ENCODE assay signal across 29 cellular contexts in genomic region chr11:81585534-81585933, GRCh38.
"Had no signal": no experiment of that assay in that cellular context is flagged by ENCODE, and none has a peak within 500 bp of the region (broad histone marks: within the 10 kb centered on the region; RNA-seq: fewer than 3 reads in every experiment).

No MANE protein-coding gene starts in this region.

- H3K4me3 Mint-ChIP-seq: activated B cell treated with CpG ODN at 0.5 μM for 24 hours; activated CD4-positive, alpha-beta memory T cell treated with anti-CD3 and anti-CD28 coated beads for 36 hours; activated CD4-positive, alpha-beta T cell treated with anti-CD3 and anti-CD28 coated beads, Interleukin-2, amount 10 ng/mL, durations not matched to agents 7 days and 5 days; activated CD8-positive, alpha-beta memory T cell treated with anti-CD3 and anti-CD28 coated beads, Interleukin-2, amount 10 ng/mL, durations not matched to agents 7 days and 5 days; activated CD8-positive, alpha-beta T cell treated with anti-CD3 and anti-CD28 coated beads, Interleukin-2, amount 10 ng/mL, durations not matched to agents 7 days and 5 days; activated naive CD4-positive, alpha-beta T cell treated with anti-CD3 and anti-CD28 coated beads, Interleukin-2, amount 10 ng/mL, durations not matched to agents 7 days and 5 days; activated naive CD4-positive, alpha-beta T cell treated with anti-CD3 and anti-CD28 coated beads, Interleukin-2, amount 50 U/mL, for 24 hours; activated naive CD8-positive, alpha-beta T cell; activated naive CD8-positive, alpha-beta T cell treated with anti-CD3 and anti-CD28 coated beads, Interleukin-2, amount 10 ng/mL, durations not matched to agents 7 days and 5 days; activated naive CD8-positive, alpha-beta T cell treated with anti-CD3 and anti-CD28 coated beads, Interleukin-2, amount 50 U/mL, for 24 hours; activated T-cell treated with anti-CD3 and anti-CD28 coated beads, Interleukin-2, amount 50 U/mL, for 24 hours; brain; central memory CD8-positive, alpha-beta T cell; T-helper 1 cell treated with Interleukin-12 subunit alpha and Interleukin-12 subunit beta and Interleukin-4 antibody, amounts not matched to agents 30 μg/mL and 1 μg/mL, for 36 hours; T-helper 2 cell treated with Interferon-gamma antibody and Interleukin-4, amounts not matched to agents 5 μg/mL and 100 μg/mL, for 36 hours had no signal

- DNase-seq: activated B cell treated with CpG ODN at 0.5 μM for 24 hours; activated CD4-positive, alpha-beta memory T cell treated with anti-CD3 and anti-CD28 coated beads for 36 hours; activated CD4-positive, alpha-beta T cell treated with anti-CD3 and anti-CD28 coated beads for 48 hours; activated CD4-positive, alpha-beta T cell treated with anti-CD3 and anti-CD28 coated beads, Interleukin-2, amount 10 ng/mL, durations not matched to agents 7 days and 5 days; activated CD4-positive, CD25-positive, alpha-beta regulatory T cell treated with anti-CD3 and anti-CD28 coated beads, Interleukin-2, amount 50 U/mL, for 72 hours; activated CD8-positive, alpha-beta memory T cell treated with anti-CD3 and anti-CD28 coated beads for 24 hours; activated CD8-positive, alpha-beta memory T cell treated with anti-CD3 and anti-CD28 coated beads, Interleukin-2, amount 10 ng/mL, durations not matched to agents 7 days and 5 days; activated CD8-positive, alpha-beta memory T cell treated with anti-CD3 and anti-CD28 coated beads, Interleukin-2, amount 50 U/mL, for 48 hours; activated CD8-positive, alpha-beta T cell treated with anti-CD3 and anti-CD28 coated beads, Interleukin-2, amount 10 ng/mL, durations not matched to agents 7 days and 5 days; activated effector memory CD4-positive, alpha-beta T cell treated with Interleukin-2 at 50 U/mL for 16 hours; activated gamma-delta T cell; activated naive CD4-positive, alpha-beta T cell treated with anti-CD3 and anti-CD28 coated beads, Interleukin-2, amount 10 ng/mL, durations not matched to agents 7 days and 5 days; activated naive CD4-positive, alpha-beta T cell treated with Interleukin-2 at 50 U/mL for 16 hours; activated naive CD8-positive, alpha-beta T cell treated with anti-CD3 and anti-CD28 coated beads, Interleukin-2, amount 10 ng/mL, durations not matched to agents 7 days and 5 days; activated naive CD8-positive, alpha-beta T cell treated with anti-CD3 and anti-CD28 coated beads, Interleukin-2, amount 50 U/mL, for 24 hours; activated T-cell treated with anti-CD3 and anti-CD28 coated beads, Interleukin-2, amount 50 U/mL, for 24 hours; amygdala; anterior cingulate cortex; caudate nucleus; cerebellar nuclear complex; T-helper 1 cell; T-helper 9 cell had no signal

- H3K27ac Mint-ChIP-seq: activated B cell treated with CpG ODN at 0.5 μM for 24 hours; activated CD4-positive, alpha-beta memory T cell treated with anti-CD3 and anti-CD28 coated beads for 36 hours; activated CD4-positive, alpha-beta T cell treated with anti-CD3 and anti-CD28 coated beads, Interleukin-2, amount 10 ng/mL, durations not matched to agents 7 days and 5 days; activated CD8-positive, alpha-beta memory T cell treated with anti-CD3 and anti-CD28 coated beads, Interleukin-2, amount 10 ng/mL, durations not matched to agents 7 days and 5 days; activated CD8-positive, alpha-beta T cell treated with anti-CD3 and anti-CD28 coated beads, Interleukin-2, amount 10 ng/mL, durations not matched to agents 7 days and 5 days; activated naive CD4-positive, alpha-beta T cell treated with anti-CD3 and anti-CD28 coated beads, Interleukin-2, amount 10 ng/mL, durations not matched to agents 7 days and 5 days; activated naive CD4-positive, alpha-beta T cell treated with anti-CD3 and anti-CD28 coated beads, Interleukin-2, amount 50 U/mL, for 24 hours; activated naive CD8-positive, alpha-beta T cell; activated naive CD8-positive, alpha-beta T cell treated with anti-CD3 and anti-CD28 coated beads, Interleukin-2, amount 10 ng/mL, durations not matched to agents 7 days and 5 days; activated naive CD8-positive, alpha-beta T cell treated with anti-CD3 and anti-CD28 coated beads, Interleukin-2, amount 50 U/mL, for 24 hours; activated T-cell treated with anti-CD3 and anti-CD28 coated beads, Interleukin-2, amount 50 U/mL, for 24 hours; activated T-helper 2 cell treated with anti-CD3 and anti-CD28 coated beads, Interferon-gamma antibody, Interleukin-2, Interleukin-4, amounts not matched to agents 10 μg/mL and 5 μg/mL and 100 μg/mL, durations not matched to agents 14 hours and 24 hours and 36 hours; brain; T-helper 1 cell treated with Interleukin-12 subunit alpha and Interleukin-12 subunit beta and Interleukin-4 antibody, amounts not matched to agents 30 μg/mL and 1 μg/mL, for 36 hours; T-helper 2 cell treated with Interferon-gamma antibody and Interleukin-4, amounts not matched to agents 5 μg/mL and 100 μg/mL, for 36 hours had no signal

- H3K9me3 Mint-ChIP-seq: activated B cell treated with CpG ODN at 0.5 μM for 24 hours; activated CD4-positive, alpha-beta memory T cell treated with anti-CD3 and anti-CD28 coated beads for 36 hours; activated CD4-positive, alpha-beta T cell treated with anti-CD3 and anti-CD28 coated beads, Interleukin-2, amount 10 ng/mL, durations not matched to agents 7 days and 5 days; activated naive CD4-positive, alpha-beta T cell treated with anti-CD3 and anti-CD28 coated beads, Interleukin-2, amount 10 ng/mL, durations not matched to agents 7 days and 5 days; activated naive CD4-positive, alpha-beta T cell treated with anti-CD3 and anti-CD28 coated beads, Interleukin-2, amount 50 U/mL, for 24 hours; activated naive CD8-positive, alpha-beta T cell treated with anti-CD3 and anti-CD28 coated beads, Interleukin-2, amount 10 ng/mL, durations not matched to agents 7 days and 5 days; activated naive CD8-positive, alpha-beta T cell treated with anti-CD3 and anti-CD28 coated beads, Interleukin-2, amount 50 U/mL, for 24 hours; activated T-cell treated with anti-CD3 and anti-CD28 coated beads, Interleukin-2, amount 50 U/mL, for 24 hours; activated T-helper 2 cell treated with anti-CD3 and anti-CD28 coated beads, Interferon-gamma antibody, Interleukin-2, Interleukin-4, amounts not matched to agents 10 μg/mL and 5 μg/mL and 100 μg/mL, durations not matched to agents 14 hours and 24 hours and 36 hours; brain; central memory CD8-positive, alpha-beta T cell; T-helper 1 cell treated with Interleukin-12 subunit alpha and Interleukin-12 subunit beta and Interleukin-4 antibody, amounts not matched to agents 30 μg/mL and 1 μg/mL, for 36 hours; T-helper 2 cell treated with Interferon-gamma antibody and Interleukin-4, amounts not matched to agents 5 μg/mL and 100 μg/mL, for 36 hours had no signal

- H3K4me1 Mint-ChIP-seq: activated B cell treated with CpG ODN at 0.5 μM for 24 hours; activated CD4-positive, alpha-beta T cell treated with anti-CD3 and anti-CD28 coated beads, Interleukin-2, amount 10 ng/mL, durations not matched to agents 7 days and 5 days; activated CD8-positive, alpha-beta memory T cell treated with anti-CD3 and anti-CD28 coated beads, Interleukin-2, amount 10 ng/mL, durations not matched to agents 7 days and 5 days; activated naive CD4-positive, alpha-beta T cell treated with anti-CD3 and anti-CD28 coated beads, Interleukin-2, amount 10 ng/mL, durations not matched to agents 7 days and 5 days; activated naive CD4-positive, alpha-beta T cell treated with anti-CD3 and anti-CD28 coated beads, Interleukin-2, amount 50 U/mL, for 24 hours; activated naive CD8-positive, alpha-beta T cell treated with anti-CD3 and anti-CD28 coated beads, Interleukin-2, amount 10 ng/mL, durations not matched to agents 7 days and 5 days; activated naive CD8-positive, alpha-beta T cell treated with anti-CD3 and anti-CD28 coated beads, Interleukin-2, amount 50 U/mL, for 24 hours; brain; central memory CD8-positive, alpha-beta T cell had no signal

- H3K27me3 Mint-ChIP-seq: activated B cell treated with CpG ODN at 0.5 μM for 24 hours; activated CD4-positive, alpha-beta memory T cell treated with anti-CD3 and anti-CD28 coated beads for 36 hours; activated CD4-positive, alpha-beta T cell treated with anti-CD3 and anti-CD28 coated beads, Interleukin-2, amount 10 ng/mL, durations not matched to agents 7 days and 5 days; activated CD8-positive, alpha-beta memory T cell treated with anti-CD3 and anti-CD28 coated beads, Interleukin-2, amount 10 ng/mL, durations not matched to agents 7 days and 5 days; activated naive CD4-positive, alpha-beta T cell treated with anti-CD3 and anti-CD28 coated beads, Interleukin-2, amount 10 ng/mL, durations not matched to agents 7 days and 5 days; activated naive CD4-positive, alpha-beta T cell treated with anti-CD3 and anti-CD28 coated beads, Interleukin-2, amount 50 U/mL, for 24 hours; activated naive CD8-positive, alpha-beta T cell; activated naive CD8-positive, alpha-beta T cell treated with anti-CD3 and anti-CD28 coated beads, Interleukin-2, amount 10 ng/mL, durations not matched to agents 7 days and 5 days; activated naive CD8-positive, alpha-beta T cell treated with anti-CD3 and anti-CD28 coated beads, Interleukin-2, amount 50 U/mL, for 24 hours; activated T-cell treated with anti-CD3 and anti-CD28 coated beads, Interleukin-2, amount 50 U/mL, for 24 hours; brain; central memory CD8-positive, alpha-beta T cell had no signal

- H3K36me3 Mint-ChIP-seq: activated CD4-positive, alpha-beta memory T cell treated with anti-CD3 and anti-CD28 coated beads for 36 hours; activated CD8-positive, alpha-beta memory T cell treated with anti-CD3 and anti-CD28 coated beads, Interleukin-2, amount 10 ng/mL, durations not matched to agents 7 days and 5 days; activated naive CD4-positive, alpha-beta T cell treated with anti-CD3 and anti-CD28 coated beads, Interleukin-2, amount 10 ng/mL, durations not matched to agents 7 days and 5 days; activated naive CD4-positive, alpha-beta T cell treated with anti-CD3 and anti-CD28 coated beads, Interleukin-2, amount 50 U/mL, for 24 hours; activated naive CD8-positive, alpha-beta T cell; activated naive CD8-positive, alpha-beta T cell treated with anti-CD3 and anti-CD28 coated beads, Interleukin-2, amount 10 ng/mL, durations not matched to agents 7 days and 5 days; brain had no signal

- ATAC-seq: activated CD8-positive, alpha-beta memory T cell treated with anti-CD3 and anti-CD28 coated beads, Interleukin-2, amount 10 ng/mL, durations not matched to agents 7 days and 5 days; activated CD8-positive, alpha-beta T cell treated with anti-CD3 and anti-CD28 coated beads, Interleukin-2, amount 10 ng/mL, durations not matched to agents 7 days and 5 days; activated naive CD8-positive, alpha-beta T cell treated with anti-CD3 and anti-CD28 coated beads, Interleukin-2, amount 50 U/mL, for 24 hours had no signal
